16 cellular contexts compared by ENCODE assay signal in the genomic region with DNA sequence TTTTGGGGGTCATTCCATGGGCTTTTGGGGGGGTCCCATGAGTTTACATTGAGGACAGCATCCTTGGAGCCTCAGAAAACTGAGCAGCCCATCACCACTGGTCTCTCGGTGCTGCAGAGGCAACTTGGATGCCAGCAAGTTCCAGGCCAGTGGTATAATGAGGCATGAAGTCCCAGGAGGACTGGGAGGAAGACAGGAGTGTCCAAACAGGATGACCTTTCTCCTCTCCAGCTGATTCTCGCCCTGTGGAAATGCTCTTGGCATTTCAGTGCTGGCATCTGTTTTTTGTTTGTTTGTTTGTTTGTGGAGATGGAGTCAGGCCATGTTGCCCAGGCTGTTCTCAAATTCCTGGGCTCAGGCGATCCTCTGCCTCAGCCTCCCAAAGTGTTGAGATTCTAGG.
"Had no signal": no experiment of that assay in that cellular context is flagged by ENCODE, and none has a peak within 500 bp of the region (broad histone marks: within the 10 kb centered on the region; RNA-seq: fewer than 3 reads in every experiment).

No MANE protein-coding gene starts in this region.

- H3K27me3 Mint-ChIP-seq: activated CD8-positive, alpha-beta memory T cell treated with anti-CD3 and anti-CD28 coated beads, Interleukin-2, amount 10 ng/mL, durations not matched to agents 7 days and 5 days; activated naive CD4-positive, alpha-beta T cell treated with anti-CD3 and anti-CD28 coated beads, Interleukin-2, amount 50 U/mL, for 24 hours; activated T-cell treated with anti-CD3 and anti-CD28 coated beads, Interleukin-2, amount 50 U/mL, for 24 hours; stimulated activated naive CD8-positive, alpha-beta T cell treated with anti-CD3 and anti-CD28 coated beads, Interleukin-15, amount 100 ng/mL, for 72 hours; type B pancreatic cell had no signal

- H3K9me3 Mint-ChIP-seq: activated naive CD4-positive, alpha-beta T cell treated with anti-CD3 and anti-CD28 coated beads, Interleukin-2, amount 50 U/mL, for 24 hours; activated T-cell treated with anti-CD3 and anti-CD28 coated beads, Interleukin-2, amount 50 U/mL, for 24 hours; neural crest cell; type B pancreatic cell had no signal

- ATAC-seq: activated CD4-positive, CD25-positive, alpha-beta regulatory T cell treated with anti-CD3 and anti-CD28 coated beads, Interleukin-2, amount 50 U/mL, for 24 hours; activated CD8-positive, alpha-beta memory T cell treated with anti-CD3 and anti-CD28 coated beads, Interleukin-2, amount 10 ng/mL, durations not matched to agents 7 days and 5 days; body of pancreas; sciatic nerve; stimulated activated naive CD8-positive, alpha-beta T cell treated with anti-CD3 and anti-CD28 coated beads, Interleukin-15, amount 100 ng/mL, for 72 hours had no signal

- H3K4me1 ChIP-seq: body of pancreas had no signal

- H3K27ac Mint-ChIP-seq: activated naive CD4-positive, alpha-beta T cell treated with anti-CD3 and anti-CD28 coated beads, Interleukin-2, amount 50 U/mL, for 24 hours; type B pancreatic cell had no signal

- H2AFZ ChIP-seq: hepatocyte had no signal

- DNase-seq: activated CD4-positive, alpha-beta T cell treated with anti-CD3 and anti-CD28 coated beads, Interleukin-2, amount 50 U/mL, for 1 hour; activated CD8-positive, alpha-beta memory T cell treated with anti-CD3 and anti-CD28 coated beads, Interleukin-2, amount 10 ng/mL, durations not matched to agents 7 days and 5 days; activated T-cell treated with anti-CD3 and anti-CD28 coated beads, Interleukin-2, amount 50 U/mL, for 24 hours; amygdala; body of pancreas; caudate nucleus; kidney glomerular epithelial cell; mesendoderm; spleen; stimulated activated naive CD8-positive, alpha-beta T cell treated with anti-CD3 and anti-CD28 coated beads, Interleukin-15, amount 100 ng/mL, for 72 hours had no signal

- H3K4me3 Mint-ChIP-seq: activated CD8-positive, alpha-beta memory T cell treated with anti-CD3 and anti-CD28 coated beads, Interleukin-2, amount 10 ng/mL, durations not matched to agents 7 days and 5 days; activated naive CD4-positive, alpha-beta T cell treated with anti-CD3 and anti-CD28 coated beads, Interleukin-2, amount 50 U/mL, for 24 hours; activated T-cell treated with anti-CD3 and anti-CD28 coated beads, Interleukin-2, amount 50 U/mL, for 24 hours; neural crest cell; stimulated activated naive CD8-positive, alpha-beta T cell treated with anti-CD3 and anti-CD28 coated beads, Interleukin-15, amount 100 ng/mL, for 72 hours; type B pancreatic cell had no signal

- H3K36me3 Mint-ChIP-seq: activated naive CD4-positive, alpha-beta T cell treated with anti-CD3 and anti-CD28 coated beads, Interleukin-2, amount 50 U/mL, for 24 hours; type B pancreatic cell had no signal

- H3K27me3 ChIP-seq: body of pancreas, hepatocyte, spleen had no signal

- H3K79me2 ChIP-seq: hepatocyte had no signal

- H3K27ac ChIP-seq: body of pancreas, hepatocyte had no signal

- H3K4me2 ChIP-seq: hepatocyte had no signal

- H3K4me3 ChIP-seq: body of pancreas, hepatocyte, spleen had no signal

- H3K9me3 ChIP-seq: body of pancreas had no signal
